9 cellular contexts compared by ENCODE assay signal in genomic region chr2:133886735-133887675, GRCh38.
DNase-seq lines count a peak whose midpoint lies in the region; ATAC-seq, FAIRE-seq and TF ChIP-seq lines count a peak whose summit lies in the region.
"Had no signal": no experiment of that assay in that cellular context is flagged by ENCODE, and none has a peak within 500 bp of the region (broad histone marks: within the 10 kb centered on the region; RNA-seq: fewer than 3 reads in every experiment).

No MANE protein-coding gene starts in this region.

- POLR2A ChIA-PET in activated CD4-positive, alpha-beta T cell treated with anti-CD3 and anti-CD28 coated beads for 36 hours (lab: Charles Lee): no interaction called here

- H3K27me3 ChIP-seq in lower lobe of right lung (ENCODE audit: low read depth): no peaks in the 10 kb centered on the region

- intact Hi-C loops in activated CD4-positive, alpha-beta T cell treated with anti-CD3 and anti-CD28 coated beads for 36 hours (cut with DNase I, micrococcal nuclease): loop anchor here (1.0 to 5.0 kb wide), 8 partner anchors 215 to 1010 kb away; partner anchors contain the start of gene MGAT5 (in 1 of the 2)
- intact Hi-C loops in lower lobe of right lung (cut with DNase I): no loop called here

- DNase-seq in GM12892 (ENCODE audit: insufficient read length): peak; percentile 14
- peak; percentile 80 for DNase-seq in NCI-H2227 treated with DMSO at 0.1 percent for 48 hours (lab: John Stamatoyannopoulos, UW)
- DNase-seq in activated CD4-positive, alpha-beta T cell treated with anti-CD3 and anti-CD28 coated beads for 36 hours: peak; percentile 69
- DNase-seq in ecto neural progenitor cell (ENCODE audit: low spot score): peak; percentile 75
- DNase-seq in lower lobe of right lung: peak; percentile 74
- DNase-seq in stimulated activated CD8-positive, alpha-beta memory T cell treated with anti-CD3 and anti-CD28 coated beads, Interleukin-15, amount 100 ng/mL, for 4 hours (ENCODE audit: low read depth in 2 of 2): peak; percentile 0 to 9

- no peak overlapping the region for H3K27ac ChIP-seq in 22Rv1
- H3K27ac ChIP-seq in lower lobe of right lung: no peak overlapping the region

- H3K27ac Mint-ChIP-seq in activated CD4-positive, alpha-beta T cell treated with anti-CD3 and anti-CD28 coated beads for 36 hours: no peak overlapping the region
- H3K27ac Mint-ChIP-seq: natural killer cell treated with Interleukin-12 subunit alpha and Interleukin-12 subunit beta and Interleukin-15 and Interleukin-18, amount 100 ng/mL, for 72 hours had no signal

- no peak overlapping the region for H3K4me3 Mint-ChIP-seq in activated CD4-positive, alpha-beta T cell treated with anti-CD3 and anti-CD28 coated beads for 36 hours
- H3K4me3 Mint-ChIP-seq: natural killer cell treated with Interleukin-12 subunit alpha and Interleukin-12 subunit beta and Interleukin-15 and Interleukin-18, amount 100 ng/mL, for 72 hours had no signal

- peaks cover 12% of the 10 kb centered on the region for H3K27me3 Mint-ChIP-seq in activated CD4-positive, alpha-beta T cell treated with anti-CD3 and anti-CD28 coated beads for 36 hours

- CTCF ChIA-PET in activated CD4-positive, alpha-beta T cell treated with anti-CD3 and anti-CD28 coated beads for 36 hours (lab: Charles Lee): interaction anchor here (0.6 to 2.3 kb wide), 7 partner anchors 43 to 828 kb away, joined by 3 to 21 read pairs (median 4); no protein-coding TSS in a partner anchor

- H3K4me1 ChIP-seq in lower lobe of right lung: no peaks in the 10 kb centered on the region

- TF ChIP-seq CTCF in 22Rv1 (IDR thresholded peaks at IDR 0.05) (peak; percentile 60), lower lobe of right lung (IDR thresholded peaks at IDR 0.05) (peak; percentile 60)

- peak; percentile 40 for FAIRE-seq in GM12892 (lab: Jason Lieb, UNC)

- no peaks in the 10 kb centered on the region for H3K36me3 Mint-ChIP-seq in activated CD4-positive, alpha-beta T cell treated with anti-CD3 and anti-CD28 coated beads for 36 hours (ENCODE audit: low read depth)
- H3K36me3 Mint-ChIP-seq: natural killer cell treated with Interleukin-12 subunit alpha and Interleukin-12 subunit beta and Interleukin-15 and Interleukin-18, amount 100 ng/mL, for 72 hours had no signal

- H3K4me3 ChIP-seq in lower lobe of right lung: no peak overlapping the region

- ATAC-seq in HG03108 (IDR thresholded peaks at IDR 0.05; ENCODE audit: unreplicated experiment): peak; percentile 72
- peak; percentile 39 for ATAC-seq in activated CD4-positive, alpha-beta T cell treated with anti-CD3 and anti-CD28 coated beads for 36 hours
- ATAC-seq in lower lobe of right lung: peak; percentile 77 to 89

- no peaks in the 10 kb centered on the region for H3K4me1 Mint-ChIP-seq in activated CD4-positive, alpha-beta T cell treated with anti-CD3 and anti-CD28 coated beads for 36 hours

- no peaks in the 10 kb centered on the region for H3K9me3 Mint-ChIP-seq in activated CD4-positive, alpha-beta T cell treated with anti-CD3 and anti-CD28 coated beads for 36 hours (ENCODE audit: low read depth)
- H3K9me3 Mint-ChIP-seq: natural killer cell treated with Interleukin-12 subunit alpha and Interleukin-12 subunit beta and Interleukin-15 and Interleukin-18, amount 100 ng/mL, for 72 hours had no signal

- TF ChIP-seq POLR2A in GM12892 (IDR thresholded peaks at IDR 0.05; ENCODE audit: low read depth, low read length): no peak

- no peaks in the 10 kb centered on the region for H3K9me3 ChIP-seq in lower lobe of right lung

- H3K36me3 ChIP-seq in lower lobe of right lung: no peaks in the 10 kb centered on the region

Comparison
In these comparisons a context has a peak if more than half of its experiments do, and no peak if none do; other contexts are left out.
1. DNase-seq: peak in every context shown above with its lines; median percentile 80 in NCI-H2227 treated with DMSO at 0.1 percent for 48 hours; 75 in ecto neural progenitor cell; 74 in lower lobe of right lung; 69 in activated CD4-positive, alpha-beta T cell treated with anti-CD3 and anti-CD28 coated beads for 36 hours; 14 in GM12892; 4 in stimulated activated CD8-positive, alpha-beta memory T cell treated with anti-CD3 and anti-CD28 coated beads, Interleukin-15, amount 100 ng/mL, for 4 hours.